Comparison of ENCODE assay signal across 1 cellular context in the genomic region with DNA sequence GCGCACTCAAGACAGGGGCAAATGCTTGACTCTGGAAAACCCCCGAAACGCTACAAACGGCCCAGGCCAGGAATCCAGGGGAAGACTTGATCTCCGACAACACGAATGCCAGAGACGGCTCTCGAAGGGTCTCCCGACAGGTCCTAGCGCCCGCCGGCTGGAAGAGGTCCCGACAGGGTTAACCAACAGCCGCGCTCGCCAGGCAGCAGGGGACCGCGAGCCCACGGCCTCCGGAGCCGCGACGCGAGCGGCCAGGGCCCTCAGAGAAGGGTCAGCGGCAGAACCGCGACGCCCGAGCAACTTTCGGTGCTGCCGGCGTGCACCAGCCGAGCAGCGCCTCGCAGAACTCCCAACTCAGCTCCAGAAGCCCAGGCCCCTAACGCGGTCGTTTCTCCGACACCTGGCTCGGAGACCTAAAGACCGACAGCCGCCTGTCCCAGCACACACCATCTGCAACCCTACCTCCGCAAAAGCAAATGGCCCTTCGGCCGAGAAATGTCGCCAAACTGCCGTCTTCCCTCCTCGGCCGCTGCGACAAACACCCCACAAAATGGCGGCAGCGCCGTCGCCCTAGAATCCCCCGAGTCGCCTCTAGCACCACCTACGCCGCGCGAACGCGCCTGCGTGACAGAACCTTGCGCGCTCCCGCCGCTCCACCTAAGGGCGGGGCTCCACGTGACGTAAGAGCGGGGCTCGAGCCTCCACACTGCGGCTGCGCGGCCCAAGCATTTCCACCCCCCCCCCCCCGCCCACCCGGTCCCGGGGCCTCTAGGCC.
TF ChIP-seq lines count a peak whose summit lies in the region.

A gene (minus strand): TSS at position 567 of the 775 bp plus-strand sequence. CDS start 3,634 bp downstream, outside the sequence.

TF ChIP-seq in K562, 482 proteins besides CTCF, POLR2A, EP300 and RAD21 (continued from another document and continues in another):
- TF ChIP-seq, protein P1, sequence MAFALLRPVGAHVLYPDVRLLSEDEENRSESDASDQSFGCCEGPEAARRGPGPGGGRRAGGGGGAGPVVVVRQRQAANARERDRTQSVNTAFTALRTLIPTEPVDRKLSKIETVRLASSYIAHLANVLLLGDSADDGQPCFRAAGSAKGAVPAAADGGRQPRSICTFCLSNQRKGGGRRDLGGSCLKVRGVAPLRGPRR (CRISPR knock-in tag; IDR thresholded peaks at IDR 0.05): no peak
- TF ChIP-seq TEAD2 (tag; IDR thresholded peaks at IDR 0.05) (no peak), PHB2 (IDR thresholded peaks at IDR 0.05; ENCODE audit: low read depth) (no peak), SIN3A (IDR thresholded peaks at IDR 0.05; ENCODE audit: borderline replicate concordance in 2 of 2, control insufficient read depth in 1 of 2, low read depth in 2 of 2, low read length in 2 of 2) (no peak), KDM4B (IDR thresholded peaks at IDR 0.05; ENCODE audit: borderline replicate concordance in 2 of 2, low read depth in 1 of 2) (no peak), TCF7L2 (IDR thresholded peaks at IDR 0.05; ENCODE audit: low read depth, low read length) (no peak), DPF2 (IDR thresholded peaks at IDR 0.05) (no peak), RBM22 (IDR thresholded peaks at IDR 0.05; ENCODE audit: low read depth, low read length, poor library complexity, severe bottlenecking) (peak; percentile 81), GTF2E2 (tag; IDR thresholded peaks at IDR 0.05) (0 out of 2 replicates have a peak, but pooled peaks have one; percentile 21), BACH1 (tag; IDR thresholded peaks at IDR 0.05) (no peak), SMARCA5 (IDR thresholded peaks at IDR 0.05) (no peak), ZNF175 (CRISPR knock-in tag; IDR thresholded peaks at IDR 0.05; ENCODE audit: low read depth) (no peak), CAMTA2 (CRISPR knock-in tag; conservative IDR thresholded peaks at IDR 0.05) (no peak), GATA2 (CRISPR knock-in tag; IDR thresholded peaks at IDR 0.05) (no peak), CBX2 (IDR thresholded peaks at IDR 0.05; ENCODE audit: insufficient read depth, low read length, poor library complexity, severe bottlenecking) (no peak), SMAD4 (CRISPR knock-in tag; conservative IDR thresholded peaks at IDR 0.05) (peak; percentile 68; the same call in 1 of the 2 replicates), PHF8 (IDR thresholded peaks at IDR 0.05; ENCODE audit: borderline replicate concordance, low read length) (peak; percentile 98), ZFP1 (CRISPR knock-in tag; IDR thresholded peaks at IDR 0.05) (no peak), RNF2 (IDR thresholded peaks at IDR 0.05) (no peak), NFRKB (IDR thresholded peaks at IDR 0.05; ENCODE audit: low read depth) (peak; percentile 97), WHSC1 (IDR thresholded peaks at IDR 0.05; ENCODE audit: low read length) (no peak), ILK (tag; IDR thresholded peaks at IDR 0.05; ENCODE audit: borderline replicate concordance, low read depth) (no peak), STAT5B (CRISPR knock-in tag; IDR thresholded peaks at IDR 0.05) (no peak), PCBP1 (IDR thresholded peaks at IDR 0.05; ENCODE audit: low read depth, low read length, poor library complexity, severe bottlenecking) (peak; percentile 90), C11orf30 (IDR thresholded peaks at IDR 0.05; ENCODE audit: low read depth) (no peak; the same call in 1 of the 2 replicates), ZNF197 (CRISPR knock-in tag; IDR thresholded peaks at IDR 0.05; ENCODE audit: low read depth) (no peak), RAD51 (IDR thresholded peaks at IDR 0.05; ENCODE audit: borderline replicate concordance, low read depth) (peak; percentile 58; the same call in 1 of the 2 replicates), ZC3H4 (CRISPR knock-in tag; IDR thresholded peaks at IDR 0.05; ENCODE audit: borderline replicate concordance) (no peak), MAZ (CRISPR knock-in tag; conservative IDR thresholded peaks at IDR 0.05 in 1 of 2, IDR thresholded peaks at IDR 0.05 in 1 of 2) (peak; percentile 66 to 76; a peak in 3 of 4 replicates), GATAD2B (IDR thresholded peaks at IDR 0.05; ENCODE audit: borderline replicate concordance) (no peak), NR2C1 (IDR thresholded peaks at IDR 0.05) (no peak), NR2C1 (tag; IDR thresholded peaks at IDR 0.05) (no peak), RBBP5 (IDR thresholded peaks at IDR 0.05; ENCODE audit: borderline replicate concordance, insufficient read depth, low read length, poor library complexity, severe bottlenecking) (peak; percentile 95), TAF7 (tag; IDR thresholded peaks at IDR 0.05) (peak; percentile 80; the same call in 1 of the 2 replicates), ZNF165 (CRISPR knock-in tag; IDR thresholded peaks at IDR 0.05; ENCODE audit: borderline replicate concordance) (no peak), ELF2 (CRISPR knock-in tag; IDR thresholded peaks at IDR 0.05) (no peak), HMGN3 (IDR thresholded peaks at IDR 0.05; ENCODE audit: borderline replicate concordance, extremely low read depth, insufficient read length, low read depth, low read length) (peak; percentile 31), TAF1 (IDR thresholded peaks at IDR 0.05; ENCODE audit: control insufficient read depth, extremely low read depth, insufficient read depth, low read length, severe bottlenecking) (peak; percentile 79), OTX1 (CRISPR knock-in tag; IDR thresholded peaks at IDR 0.05) (peak; percentile 56; the same call in 1 of the 2 replicates), ZNF134 (CRISPR knock-in tag; conservative IDR thresholded peaks at IDR 0.05) (no peak), NCOA6 (IDR thresholded peaks at IDR 0.05) (no peak), ZNF583 (CRISPR knock-in tag; IDR thresholded peaks at IDR 0.05) (no peak), RFX7 (CRISPR knock-in tag; IDR thresholded peaks at IDR 0.05) (no peak)
- TF ChIP-seq, protein P2, sequence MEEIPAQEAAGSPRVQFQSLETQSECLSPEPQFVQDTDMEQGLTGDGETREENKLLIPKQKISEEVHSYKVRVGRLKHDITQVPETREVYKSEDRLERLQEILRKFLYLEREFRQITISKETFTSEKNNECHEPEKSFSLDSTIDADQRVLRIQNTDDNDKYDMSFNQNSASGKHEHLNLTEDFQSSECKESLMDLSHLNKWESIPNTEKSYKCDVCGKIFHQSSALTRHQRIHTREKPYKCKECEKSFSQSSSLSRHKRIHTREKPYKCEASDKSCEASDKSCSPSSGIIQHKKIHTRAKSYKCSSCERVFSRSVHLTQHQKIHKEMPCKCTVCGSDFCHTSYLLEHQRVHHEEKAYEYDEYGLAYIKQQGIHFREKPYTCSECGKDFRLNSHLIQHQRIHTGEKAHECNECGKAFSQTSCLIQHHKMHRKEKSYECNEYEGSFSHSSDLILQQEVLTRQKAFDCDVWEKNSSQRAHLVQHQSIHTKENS (CRISPR knock-in tag; IDR thresholded peaks at IDR 0.05): no peak
- TF ChIP-seq, protein P3, sequence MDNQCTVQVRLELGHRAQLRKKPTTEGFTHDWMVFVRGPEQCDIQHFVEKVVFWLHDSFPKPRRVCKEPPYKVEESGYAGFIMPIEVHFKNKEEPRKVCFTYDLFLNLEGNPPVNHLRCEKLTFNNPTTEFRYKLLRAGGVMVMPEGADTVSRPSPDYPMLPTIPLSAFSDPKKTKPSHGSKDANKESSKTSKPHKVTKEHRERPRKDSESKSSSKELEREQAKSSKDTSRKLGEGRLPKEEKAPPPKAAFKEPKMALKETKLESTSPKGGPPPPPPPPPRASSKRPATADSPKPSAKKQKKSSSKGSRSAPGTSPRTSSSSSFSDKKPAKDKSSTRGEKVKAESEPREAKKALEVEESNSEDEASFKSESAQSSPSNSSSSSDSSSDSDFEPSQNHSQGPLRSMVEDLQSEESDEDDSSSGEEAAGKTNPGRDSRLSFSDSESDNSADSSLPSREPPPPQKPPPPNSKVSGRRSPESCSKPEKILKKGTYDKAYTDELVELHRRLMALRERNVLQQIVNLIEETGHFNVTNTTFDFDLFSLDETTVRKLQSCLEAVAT (IDR thresholded peaks at IDR 0.05): peak; percentile 21 to 77; a peak in 1 of 4 replicates
- TF ChIP-seq, protein P4, sequence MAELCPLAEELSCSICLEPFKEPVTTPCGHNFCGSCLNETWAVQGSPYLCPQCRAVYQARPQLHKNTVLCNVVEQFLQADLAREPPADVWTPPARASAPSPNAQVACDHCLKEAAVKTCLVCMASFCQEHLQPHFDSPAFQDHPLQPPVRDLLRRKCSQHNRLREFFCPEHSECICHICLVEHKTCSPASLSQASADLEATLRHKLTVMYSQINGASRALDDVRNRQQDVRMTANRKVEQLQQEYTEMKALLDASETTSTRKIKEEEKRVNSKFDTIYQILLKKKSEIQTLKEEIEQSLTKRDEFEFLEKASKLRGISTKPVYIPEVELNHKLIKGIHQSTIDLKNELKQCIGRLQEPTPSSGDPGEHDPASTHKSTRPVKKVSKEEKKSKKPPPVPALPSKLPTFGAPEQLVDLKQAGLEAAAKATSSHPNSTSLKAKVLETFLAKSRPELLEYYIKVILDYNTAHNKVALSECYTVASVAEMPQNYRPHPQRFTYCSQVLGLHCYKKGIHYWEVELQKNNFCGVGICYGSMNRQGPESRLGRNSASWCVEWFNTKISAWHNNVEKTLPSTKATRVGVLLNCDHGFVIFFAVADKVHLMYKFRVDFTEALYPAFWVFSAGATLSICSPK (IDR thresholded peaks at IDR 0.05; ENCODE audit: borderline replicate concordance): no peak
- TF ChIP-seq, protein P5, sequence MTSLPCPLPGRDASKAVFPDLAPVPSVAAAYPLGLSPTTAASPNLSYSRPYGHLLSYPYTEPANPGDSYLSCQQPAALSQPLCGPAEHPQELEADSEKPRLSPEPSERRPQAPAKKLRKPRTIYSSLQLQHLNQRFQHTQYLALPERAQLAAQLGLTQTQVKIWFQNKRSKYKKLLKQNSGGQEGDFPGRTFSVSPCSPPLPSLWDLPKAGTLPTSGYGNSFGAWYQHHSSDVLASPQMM (CRISPR knock-in tag; IDR thresholded peaks at IDR 0.05): no peak
- TF ChIP-seq, protein P6, sequence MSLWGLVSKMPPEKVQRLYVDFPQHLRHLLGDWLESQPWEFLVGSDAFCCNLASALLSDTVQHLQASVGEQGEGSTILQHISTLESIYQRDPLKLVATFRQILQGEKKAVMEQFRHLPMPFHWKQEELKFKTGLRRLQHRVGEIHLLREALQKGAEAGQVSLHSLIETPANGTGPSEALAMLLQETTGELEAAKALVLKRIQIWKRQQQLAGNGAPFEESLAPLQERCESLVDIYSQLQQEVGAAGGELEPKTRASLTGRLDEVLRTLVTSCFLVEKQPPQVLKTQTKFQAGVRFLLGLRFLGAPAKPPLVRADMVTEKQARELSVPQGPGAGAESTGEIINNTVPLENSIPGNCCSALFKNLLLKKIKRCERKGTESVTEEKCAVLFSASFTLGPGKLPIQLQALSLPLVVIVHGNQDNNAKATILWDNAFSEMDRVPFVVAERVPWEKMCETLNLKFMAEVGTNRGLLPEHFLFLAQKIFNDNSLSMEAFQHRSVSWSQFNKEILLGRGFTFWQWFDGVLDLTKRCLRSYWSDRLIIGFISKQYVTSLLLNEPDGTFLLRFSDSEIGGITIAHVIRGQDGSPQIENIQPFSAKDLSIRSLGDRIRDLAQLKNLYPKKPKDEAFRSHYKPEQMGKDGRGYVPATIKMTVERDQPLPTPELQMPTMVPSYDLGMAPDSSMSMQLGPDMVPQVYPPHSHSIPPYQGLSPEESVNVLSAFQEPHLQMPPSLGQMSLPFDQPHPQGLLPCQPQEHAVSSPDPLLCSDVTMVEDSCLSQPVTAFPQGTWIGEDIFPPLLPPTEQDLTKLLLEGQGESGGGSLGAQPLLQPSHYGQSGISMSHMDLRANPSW (CRISPR knock-in tag; IDR thresholded peaks at IDR 0.05): no peak
- TF ChIP-seq, protein P7, sequence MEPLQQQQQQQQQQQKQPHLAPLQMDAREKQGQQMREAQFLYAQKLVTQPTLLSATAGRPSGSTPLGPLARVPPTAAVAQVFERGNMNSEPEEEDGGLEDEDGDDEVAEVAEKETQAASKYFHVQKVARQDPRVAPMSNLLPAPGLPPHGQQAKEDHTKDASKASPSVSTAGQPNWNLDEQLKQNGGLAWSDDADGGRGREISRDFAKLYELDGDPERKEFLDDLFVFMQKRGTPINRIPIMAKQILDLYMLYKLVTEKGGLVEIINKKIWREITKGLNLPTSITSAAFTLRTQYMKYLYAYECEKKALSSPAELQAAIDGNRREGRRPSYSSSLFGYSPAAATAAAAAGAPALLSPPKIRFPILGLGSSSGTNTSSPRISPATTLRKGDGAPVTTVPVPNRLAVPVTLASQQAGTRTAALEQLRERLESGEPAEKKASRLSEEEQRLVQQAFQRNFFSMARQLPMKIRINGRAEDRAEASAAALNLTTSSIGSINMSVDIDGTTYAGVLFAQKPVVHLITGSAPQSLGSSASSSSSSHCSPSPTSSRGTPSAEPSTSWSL (CRISPR knock-in tag; IDR thresholded peaks at IDR 0.05; ENCODE audit: borderline replicate concordance): no peak
- TF ChIP-seq, protein P8, sequence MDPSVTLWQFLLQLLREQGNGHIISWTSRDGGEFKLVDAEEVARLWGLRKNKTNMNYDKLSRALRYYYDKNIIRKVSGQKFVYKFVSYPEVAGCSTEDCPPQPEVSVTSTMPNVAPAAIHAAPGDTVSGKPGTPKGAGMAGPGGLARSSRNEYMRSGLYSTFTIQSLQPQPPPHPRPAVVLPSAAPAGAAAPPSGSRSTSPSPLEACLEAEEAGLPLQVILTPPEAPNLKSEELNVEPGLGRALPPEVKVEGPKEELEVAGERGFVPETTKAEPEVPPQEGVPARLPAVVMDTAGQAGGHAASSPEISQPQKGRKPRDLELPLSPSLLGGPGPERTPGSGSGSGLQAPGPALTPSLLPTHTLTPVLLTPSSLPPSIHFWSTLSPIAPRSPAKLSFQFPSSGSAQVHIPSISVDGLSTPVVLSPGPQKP (CRISPR knock-in tag; IDR thresholded peaks at IDR 0.05): 0 out of 2 replicates have a peak, but pooled peaks have one; percentile 53
- TF ChIP-seq, protein P9, sequence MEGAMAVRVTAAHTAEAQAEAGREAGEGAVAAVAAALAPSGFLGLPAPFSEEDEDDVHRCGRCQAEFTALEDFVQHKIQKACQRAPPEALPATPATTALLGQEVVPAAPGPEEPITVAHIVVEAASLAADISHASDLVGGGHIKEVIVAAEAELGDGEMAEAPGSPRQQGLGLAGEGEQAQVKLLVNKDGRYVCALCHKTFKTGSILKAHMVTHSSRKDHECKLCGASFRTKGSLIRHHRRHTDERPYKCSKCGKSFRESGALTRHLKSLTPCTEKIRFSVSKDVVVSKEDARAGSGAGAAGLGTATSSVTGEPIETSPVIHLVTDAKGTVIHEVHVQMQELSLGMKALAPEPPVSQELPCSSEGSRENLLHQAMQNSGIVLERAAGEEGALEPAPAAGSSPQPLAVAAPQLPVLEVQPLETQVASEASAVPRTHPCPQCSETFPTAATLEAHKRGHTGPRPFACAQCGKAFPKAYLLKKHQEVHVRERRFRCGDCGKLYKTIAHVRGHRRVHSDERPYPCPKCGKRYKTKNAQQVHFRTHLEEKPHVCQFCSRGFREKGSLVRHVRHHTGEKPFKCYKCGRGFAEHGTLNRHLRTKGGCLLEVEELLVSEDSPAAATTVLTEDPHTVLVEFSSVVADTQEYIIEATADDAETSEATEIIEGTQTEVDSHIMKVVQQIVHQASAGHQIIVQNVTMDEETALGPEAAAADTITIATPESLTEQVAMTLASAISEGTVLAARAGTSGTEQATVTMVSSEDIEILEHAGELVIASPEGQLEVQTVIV (CRISPR knock-in tag; IDR thresholded peaks at IDR 0.05; ENCODE audit: borderline replicate concordance): 0 out of 2 replicates have a peak, but pooled peaks have one; percentile 39
